1 cellular context compared by ENCODE assay signal in genomic region chr21:41369915-41370839, GRCh38.
TF ChIP-seq lines count a peak whose summit lies in the region.

No MANE protein-coding gene starts in this region.

TF ChIP-seq in K562, 482 proteins besides CTCF, POLR2A, EP300 and RAD21 (continued from another document):
- TF ChIP-seq TFE3 (CRISPR knock-in tag; IDR thresholded peaks at IDR 0.05) = no peak
- 0 out of 2 replicates have a peak, but pooled peaks have one; percentile 36 for TF ChIP-seq ELF1 (tag; IDR thresholded peaks at IDR 0.05)
- TF ChIP-seq HDAC2 (IDR thresholded peaks at IDR 0.05) = no peak
- no peak for TF ChIP-seq RAD51 (IDR thresholded peaks at IDR 0.05; ENCODE audit: borderline replicate concordance, low read depth)
- no peak for TF ChIP-seq DLX4 (CRISPR knock-in tag; IDR thresholded peaks at IDR 0.05)
- no peak for TF ChIP-seq ZFPM2 (CRISPR knock-in tag; IDR thresholded peaks at IDR 0.05)
